Comparison of ENCODE assay signal across 1 cellular context in the genomic region with DNA sequence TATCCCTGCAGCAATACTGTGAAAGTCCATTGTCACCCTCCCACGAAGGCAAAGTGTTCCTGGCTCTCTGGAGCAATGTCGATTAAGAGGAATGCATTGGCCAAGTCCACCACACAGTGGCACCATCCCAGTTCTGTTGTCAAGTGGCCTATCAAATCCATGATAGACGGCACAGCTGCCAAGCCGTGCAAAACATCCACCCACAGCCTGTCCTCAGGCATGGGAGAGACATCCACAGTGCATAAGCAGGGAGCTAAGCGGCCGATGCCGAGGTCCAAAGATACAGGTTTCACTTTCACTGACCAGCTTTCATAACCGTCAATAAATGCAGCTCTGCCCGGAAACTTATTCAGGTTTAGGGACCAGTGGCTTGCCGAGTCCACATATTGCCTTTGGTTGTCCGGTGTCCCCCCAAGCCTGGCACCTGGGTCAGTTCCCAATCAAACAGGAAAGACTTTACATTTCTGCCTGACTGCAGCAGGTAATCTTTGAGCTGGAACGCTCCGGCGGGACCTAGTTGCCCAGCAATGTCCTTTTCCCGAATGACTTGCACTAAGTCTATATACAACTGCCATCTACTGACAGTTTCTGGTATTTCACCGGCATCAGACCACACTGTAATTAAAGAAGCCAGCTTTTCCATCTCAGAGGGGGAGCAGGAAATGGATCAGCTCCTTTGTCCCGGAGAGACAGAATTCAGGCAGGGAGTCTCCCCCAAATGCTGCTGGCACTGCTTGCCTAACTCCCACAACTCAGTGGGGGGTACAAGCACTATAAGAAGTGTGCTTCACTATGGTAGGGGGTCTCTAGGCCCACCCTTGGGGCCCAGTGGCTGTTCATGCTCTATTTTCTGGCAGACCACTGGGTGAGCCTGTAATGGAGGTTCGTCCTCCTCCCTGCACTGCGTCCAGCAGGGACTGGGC.
TF ChIP-seq lines count a peak whose summit lies in the region.

No MANE protein-coding gene starts in this region.

TF ChIP-seq in HepG2, 621 proteins besides CTCF, POLR2A, EP300 and RAD21 (continued from another document and continues in another):
- TF ChIP-seq, protein P1, sequence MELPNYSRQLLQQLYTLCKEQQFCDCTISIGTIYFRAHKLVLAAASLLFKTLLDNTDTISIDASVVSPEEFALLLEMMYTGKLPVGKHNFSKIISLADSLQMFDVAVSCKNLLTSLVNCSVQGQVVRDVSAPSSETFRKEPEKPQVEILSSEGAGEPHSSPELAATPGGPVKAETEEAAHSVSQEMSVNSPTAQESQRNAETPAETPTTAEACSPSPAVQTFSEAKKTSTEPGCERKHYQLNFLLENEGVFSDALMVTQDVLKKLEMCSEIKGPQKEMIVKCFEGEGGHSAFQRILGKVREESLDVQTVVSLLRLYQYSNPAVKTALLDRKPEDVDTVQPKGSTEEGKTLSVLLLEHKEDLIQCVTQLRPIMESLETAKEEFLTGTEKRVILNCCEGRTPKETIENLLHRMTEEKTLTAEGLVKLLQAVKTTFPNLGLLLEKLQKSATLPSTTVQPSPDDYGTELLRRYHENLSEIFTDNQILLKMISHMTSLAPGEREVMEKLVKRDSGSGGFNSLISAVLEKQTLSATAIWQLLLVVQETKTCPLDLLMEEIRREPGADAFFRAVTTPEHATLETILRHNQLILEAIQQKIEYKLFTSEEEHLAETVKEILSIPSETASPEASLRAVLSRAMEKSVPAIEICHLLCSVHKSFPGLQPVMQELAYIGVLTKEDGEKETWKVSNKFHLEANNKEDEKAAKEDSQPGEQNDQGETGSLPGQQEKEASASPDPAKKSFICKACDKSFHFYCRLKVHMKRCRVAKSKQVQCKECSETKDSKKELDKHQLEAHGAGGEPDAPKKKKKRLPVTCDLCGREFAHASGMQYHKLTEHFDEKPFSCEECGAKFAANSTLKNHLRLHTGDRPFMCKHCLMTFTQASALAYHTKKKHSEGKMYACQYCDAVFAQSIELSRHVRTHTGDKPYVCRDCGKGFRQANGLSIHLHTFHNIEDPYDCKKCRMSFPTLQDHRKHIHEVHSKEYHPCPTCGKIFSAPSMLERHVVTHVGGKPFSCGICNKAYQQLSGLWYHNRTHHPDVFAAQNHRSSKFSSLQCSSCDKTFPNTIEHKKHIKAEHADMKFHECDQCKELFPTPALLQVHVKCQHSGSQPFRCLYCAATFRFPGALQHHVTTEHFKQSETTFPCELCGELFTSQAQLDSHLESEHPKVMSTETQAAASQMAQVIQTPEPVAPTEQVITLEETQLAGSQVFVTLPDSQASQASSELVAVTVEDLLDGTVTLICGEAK (IDR thresholded peaks at IDR 0.05) = no peak
- TF ChIP-seq, protein P1 (CRISPR knock-in tag; IDR thresholded peaks at IDR 0.05) = no peak
- TF ChIP-seq, protein P2, sequence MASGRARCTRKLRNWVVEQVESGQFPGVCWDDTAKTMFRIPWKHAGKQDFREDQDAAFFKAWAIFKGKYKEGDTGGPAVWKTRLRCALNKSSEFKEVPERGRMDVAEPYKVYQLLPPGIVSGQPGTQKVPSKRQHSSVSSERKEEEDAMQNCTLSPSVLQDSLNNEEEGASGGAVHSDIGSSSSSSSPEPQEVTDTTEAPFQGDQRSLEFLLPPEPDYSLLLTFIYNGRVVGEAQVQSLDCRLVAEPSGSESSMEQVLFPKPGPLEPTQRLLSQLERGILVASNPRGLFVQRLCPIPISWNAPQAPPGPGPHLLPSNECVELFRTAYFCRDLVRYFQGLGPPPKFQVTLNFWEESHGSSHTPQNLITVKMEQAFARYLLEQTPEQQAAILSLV (CRISPR knock-in tag; IDR thresholded peaks at IDR 0.05; ENCODE audit: borderline replicate concordance) = 0 out of 2 replicates have a peak, but pooled peaks have one; percentile 15
- no peak for TF ChIP-seq CHD2 (IDR thresholded peaks at IDR 0.05; ENCODE audit: low read depth, low read length)
- no peak for TF ChIP-seq ZNF619 (CRISPR knock-in tag; IDR thresholded peaks at IDR 0.05)
- TF ChIP-seq, protein P3, sequence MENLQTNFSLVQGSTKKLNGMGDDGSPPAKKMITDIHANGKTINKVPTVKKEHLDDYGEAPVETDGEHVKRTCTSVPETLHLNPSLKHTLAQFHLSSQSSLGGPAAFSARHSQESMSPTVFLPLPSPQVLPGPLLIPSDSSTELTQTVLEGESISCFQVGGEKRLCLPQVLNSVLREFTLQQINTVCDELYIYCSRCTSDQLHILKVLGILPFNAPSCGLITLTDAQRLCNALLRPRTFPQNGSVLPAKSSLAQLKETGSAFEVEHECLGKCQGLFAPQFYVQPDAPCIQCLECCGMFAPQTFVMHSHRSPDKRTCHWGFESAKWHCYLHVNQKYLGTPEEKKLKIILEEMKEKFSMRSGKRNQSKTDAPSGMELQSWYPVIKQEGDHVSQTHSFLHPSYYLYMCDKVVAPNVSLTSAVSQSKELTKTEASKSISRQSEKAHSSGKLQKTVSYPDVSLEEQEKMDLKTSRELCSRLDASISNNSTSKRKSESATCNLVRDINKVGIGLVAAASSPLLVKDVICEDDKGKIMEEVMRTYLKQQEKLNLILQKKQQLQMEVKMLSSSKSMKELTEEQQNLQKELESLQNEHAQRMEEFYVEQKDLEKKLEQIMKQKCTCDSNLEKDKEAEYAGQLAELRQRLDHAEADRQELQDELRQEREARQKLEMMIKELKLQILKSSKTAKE (CRISPR knock-in tag; IDR thresholded peaks at IDR 0.05; ENCODE audit: borderline replicate concordance) = no peak
- peak; percentile 81; the same call in 1 of the 2 replicates for TF ChIP-seq MYNN (CRISPR knock-in tag; IDR thresholded peaks at IDR 0.05; ENCODE audit: low read depth)
- TF ChIP-seq, protein P4, sequence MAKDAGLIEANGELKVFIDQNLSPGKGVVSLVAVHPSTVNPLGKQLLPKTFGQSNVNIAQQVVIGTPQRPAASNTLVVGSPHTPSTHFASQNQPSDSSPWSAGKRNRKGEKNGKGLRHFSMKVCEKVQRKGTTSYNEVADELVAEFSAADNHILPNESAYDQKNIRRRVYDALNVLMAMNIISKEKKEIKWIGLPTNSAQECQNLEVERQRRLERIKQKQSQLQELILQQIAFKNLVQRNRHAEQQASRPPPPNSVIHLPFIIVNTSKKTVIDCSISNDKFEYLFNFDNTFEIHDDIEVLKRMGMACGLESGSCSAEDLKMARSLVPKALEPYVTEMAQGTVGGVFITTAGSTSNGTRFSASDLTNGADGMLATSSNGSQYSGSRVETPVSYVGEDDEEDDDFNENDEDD (CRISPR knock-in tag; IDR thresholded peaks at IDR 0.05; ENCODE audit: borderline replicate concordance) = no peak
- TF ChIP-seq, protein P5, sequence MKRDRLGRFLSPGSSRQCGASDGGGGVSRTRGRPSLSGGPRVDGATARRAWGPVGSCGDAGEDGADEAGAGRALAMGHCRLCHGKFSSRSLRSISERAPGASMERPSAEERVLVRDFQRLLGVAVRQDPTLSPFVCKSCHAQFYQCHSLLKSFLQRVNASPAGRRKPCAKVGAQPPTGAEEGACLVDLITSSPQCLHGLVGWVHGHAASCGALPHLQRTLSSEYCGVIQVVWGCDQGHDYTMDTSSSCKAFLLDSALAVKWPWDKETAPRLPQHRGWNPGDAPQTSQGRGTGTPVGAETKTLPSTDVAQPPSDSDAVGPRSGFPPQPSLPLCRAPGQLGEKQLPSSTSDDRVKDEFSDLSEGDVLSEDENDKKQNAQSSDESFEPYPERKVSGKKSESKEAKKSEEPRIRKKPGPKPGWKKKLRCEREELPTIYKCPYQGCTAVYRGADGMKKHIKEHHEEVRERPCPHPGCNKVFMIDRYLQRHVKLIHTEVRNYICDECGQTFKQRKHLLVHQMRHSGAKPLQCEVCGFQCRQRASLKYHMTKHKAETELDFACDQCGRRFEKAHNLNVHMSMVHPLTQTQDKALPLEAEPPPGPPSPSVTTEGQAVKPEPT (CRISPR knock-in tag; IDR thresholded peaks at IDR 0.05; ENCODE audit: low read depth) = 0 out of 2 replicates have a peak, but pooled peaks have one; percentile 46
- TF ChIP-seq MYC (CRISPR knock-in tag; IDR thresholded peaks at IDR 0.05; ENCODE audit: borderline replicate concordance) = 0 out of 2 replicates have a peak, but pooled peaks have one; percentile 34
- TF ChIP-seq, protein P6, sequence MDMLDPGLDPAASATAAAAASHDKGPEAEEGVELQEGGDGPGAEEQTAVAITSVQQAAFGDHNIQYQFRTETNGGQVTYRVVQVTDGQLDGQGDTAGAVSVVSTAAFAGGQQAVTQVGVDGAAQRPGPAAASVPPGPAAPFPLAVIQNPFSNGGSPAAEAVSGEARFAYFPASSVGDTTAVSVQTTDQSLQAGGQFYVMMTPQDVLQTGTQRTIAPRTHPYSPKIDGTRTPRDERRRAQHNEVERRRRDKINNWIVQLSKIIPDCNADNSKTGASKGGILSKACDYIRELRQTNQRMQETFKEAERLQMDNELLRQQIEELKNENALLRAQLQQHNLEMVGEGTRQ (IDR thresholded peaks at IDR 0.05; ENCODE audit: low read depth, low read length) = no peak
- TF ChIP-seq, protein P6 (CRISPR knock-in tag; IDR thresholded peaks at IDR 0.05; ENCODE audit: borderline replicate concordance) = no peak
- TF ChIP-seq, protein P7, sequence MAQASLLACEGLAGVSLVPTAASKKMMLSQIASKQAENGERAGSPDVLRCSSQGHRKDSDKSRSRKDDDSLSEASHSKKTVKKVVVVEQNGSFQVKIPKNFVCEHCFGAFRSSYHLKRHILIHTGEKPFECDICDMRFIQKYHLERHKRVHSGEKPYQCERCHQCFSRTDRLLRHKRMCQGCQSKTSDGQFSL (CRISPR knock-in tag; IDR thresholded peaks at IDR 0.05) = peak; percentile 44; the same call in 1 of the 2 replicates
- TF ChIP-seq, protein P8, sequence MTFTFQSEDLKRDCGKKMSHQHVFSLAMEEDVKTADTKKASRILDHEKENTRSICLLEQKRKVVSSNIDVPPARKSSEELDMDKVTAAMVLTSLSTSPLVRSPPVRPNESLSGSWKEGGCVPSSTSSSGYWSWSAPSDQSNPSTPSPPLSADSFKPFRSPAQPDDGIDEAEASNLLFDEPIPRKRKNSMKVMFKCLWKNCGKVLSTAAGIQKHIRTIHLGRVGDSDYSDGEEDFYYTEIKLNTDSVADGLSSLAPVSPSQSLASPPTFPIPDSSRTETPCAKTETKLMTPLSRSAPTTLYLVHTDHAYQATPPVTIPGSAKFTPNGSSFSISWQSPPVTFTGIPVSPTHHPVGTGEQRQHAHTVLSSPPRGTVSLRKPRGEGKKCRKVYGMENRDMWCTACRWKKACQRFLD (CRISPR knock-in tag; IDR thresholded peaks at IDR 0.05; ENCODE audit: borderline replicate concordance) = no peak
- no peak; the same call in 1 of the 2 replicates for TF ChIP-seq ZNF121 (CRISPR knock-in tag; IDR thresholded peaks at IDR 0.05)
- no peak for TF ChIP-seq ZNF17 (CRISPR knock-in tag; IDR thresholded peaks at IDR 0.05)
- TF ChIP-seq, protein P9, sequence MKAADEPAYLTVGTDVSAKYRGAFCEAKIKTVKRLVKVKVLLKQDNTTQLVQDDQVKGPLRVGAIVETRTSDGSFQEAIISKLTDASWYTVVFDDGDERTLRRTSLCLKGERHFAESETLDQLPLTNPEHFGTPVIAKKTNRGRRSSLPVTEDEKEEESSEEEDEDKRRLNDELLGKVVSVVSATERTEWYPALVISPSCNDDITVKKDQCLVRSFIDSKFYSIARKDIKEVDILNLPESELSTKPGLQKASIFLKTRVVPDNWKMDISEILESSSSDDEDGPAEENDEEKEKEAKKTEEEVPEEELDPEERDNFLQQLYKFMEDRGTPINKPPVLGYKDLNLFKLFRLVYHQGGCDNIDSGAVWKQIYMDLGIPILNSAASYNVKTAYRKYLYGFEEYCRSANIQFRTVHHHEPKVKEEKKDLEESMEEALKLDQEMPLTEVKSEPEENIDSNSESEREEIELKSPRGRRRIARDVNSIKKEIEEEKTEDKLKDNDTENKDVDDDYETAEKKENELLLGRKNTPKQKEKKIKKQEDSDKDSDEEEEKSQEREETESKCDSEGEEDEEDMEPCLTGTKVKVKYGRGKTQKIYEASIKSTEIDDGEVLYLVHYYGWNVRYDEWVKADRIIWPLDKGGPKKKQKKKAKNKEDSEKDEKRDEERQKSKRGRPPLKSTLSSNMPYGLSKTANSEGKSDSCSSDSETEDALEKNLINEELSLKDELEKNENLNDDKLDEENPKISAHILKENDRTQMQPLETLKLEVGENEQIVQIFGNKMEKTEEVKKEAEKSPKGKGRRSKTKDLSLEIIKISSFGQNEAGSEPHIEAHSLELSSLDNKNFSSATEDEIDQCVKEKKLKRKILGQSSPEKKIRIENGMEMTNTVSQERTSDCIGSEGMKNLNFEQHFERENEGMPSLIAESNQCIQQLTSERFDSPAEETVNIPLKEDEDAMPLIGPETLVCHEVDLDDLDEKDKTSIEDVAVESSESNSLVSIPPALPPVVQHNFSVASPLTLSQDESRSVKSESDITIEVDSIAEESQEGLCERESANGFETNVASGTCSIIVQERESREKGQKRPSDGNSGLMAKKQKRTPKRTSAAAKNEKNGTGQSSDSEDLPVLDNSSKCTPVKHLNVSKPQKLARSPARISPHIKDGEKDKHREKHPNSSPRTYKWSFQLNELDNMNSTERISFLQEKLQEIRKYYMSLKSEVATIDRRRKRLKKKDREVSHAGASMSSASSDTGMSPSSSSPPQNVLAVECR (CRISPR knock-in tag; IDR thresholded peaks at IDR 0.05; ENCODE audit: borderline replicate concordance) = peak; percentile 66; the same call in 1 of the 2 replicates
- TF ChIP-seq, protein P10, sequence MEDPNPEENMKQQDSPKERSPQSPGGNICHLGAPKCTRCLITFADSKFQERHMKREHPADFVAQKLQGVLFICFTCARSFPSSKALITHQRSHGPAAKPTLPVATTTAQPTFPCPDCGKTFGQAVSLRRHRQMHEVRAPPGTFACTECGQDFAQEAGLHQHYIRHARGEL (CRISPR knock-in tag; IDR thresholded peaks at IDR 0.05) = 0 out of 2 replicates have a peak, but pooled peaks have one; percentile 26
- no peak for TF ChIP-seq RAD51 (IDR thresholded peaks at IDR 0.05; ENCODE audit: borderline replicate concordance)
